ENCODE assay signal across 12 cellular contexts in the genomic region with DNA sequence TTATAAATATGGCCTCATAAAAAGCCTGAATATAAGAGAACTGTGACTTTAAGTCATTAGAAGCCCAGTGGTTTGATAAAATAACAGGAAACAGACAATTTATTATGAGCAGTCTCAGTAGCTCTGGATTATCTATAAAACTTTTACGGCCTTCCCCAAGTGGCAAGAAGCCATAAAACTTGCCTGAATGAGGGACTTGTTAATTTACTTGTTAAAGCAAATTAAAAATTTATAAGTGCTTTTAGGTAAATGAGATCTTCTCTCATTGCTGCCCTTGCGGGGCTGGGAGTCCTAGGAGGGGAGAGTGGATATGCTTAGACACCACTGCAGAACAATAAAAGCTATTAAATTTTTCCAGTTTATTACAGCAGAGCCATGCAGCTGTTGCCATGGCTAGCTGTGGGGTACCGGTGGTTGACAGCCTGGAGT.
DNase-seq lines count a peak whose midpoint lies in the region; ATAC-seq and TF ChIP-seq lines count a peak whose summit lies in the region.
"Had no signal": no experiment of that assay in that cellular context is flagged by ENCODE, and none has a peak within 500 bp of the region (broad histone marks: within the 10 kb centered on the region; RNA-seq: fewer than 3 reads in every experiment).

No MANE protein-coding gene starts in this region.

- H3K27me3 Mint-ChIP-seq in nephron (ENCODE audit: low read depth), result no peaks in the 10 kb centered on the region

- peaks cover 57% of the 10 kb centered on the region for H3K4me1 Mint-ChIP-seq in nephron

- no peaks in the 10 kb centered on the region for H3K9me3 Mint-ChIP-seq in nephron

- DNase-seq in NCI-H1417 (lab: John Stamatoyannopoulos, UW) (peak; percentile 36 to 83 (median 41)), NCI-H1417 treated with DMSO at 0.1 percent for 48 hours (lab: John Stamatoyannopoulos, UW) (no peak), LNCaP clone FGC (ENCODE audit: low read depth) (peak; percentile 28), NCI-H69 (lab: John Stamatoyannopoulos, UW) (peak; percentile 76)
- DNase-seq: activated effector memory CD4-positive, alpha-beta T cell treated with Interleukin-2 at 50 U/mL for 16 hours; left cardiac atrium; stimulated activated CD4-positive, alpha-beta T cell treated with anti-CD3 and anti-CD28 coated beads, Interleukin-2, amount 100 ng/mL, for 24 hours had no signal

- TF ChIP-seq CTCF in LNCaP clone FGC (IDR thresholded peaks at IDR 0.05; ENCODE audit: control insufficient read depth, extremely low read depth, insufficient read depth) (no peak), nephron (IDR thresholded peaks at IDR 0.05; ENCODE audit: unreplicated experiment in 3 of 3) (no peak)

- no peak for ATAC-seq in HG02763 (IDR thresholded peaks at IDR 0.05; ENCODE audit: unreplicated experiment)
- no peak for ATAC-seq in GM18870 (IDR thresholded peaks at IDR 0.05; ENCODE audit: unreplicated experiment)
- no peak for ATAC-seq in HG03097 (IDR thresholded peaks at IDR 0.05; ENCODE audit: low FRiP score, unreplicated experiment)

- no peaks in the 10 kb centered on the region for H3K36me3 Mint-ChIP-seq in nephron (ENCODE audit: low read depth)

- peak overlapping the region in 1 of 3 experiments; percentile 12 for H3K4me3 Mint-ChIP-seq in nephron

- no peak overlapping the region for H3K4me3 ChIP-seq in LNCaP clone FGC (ENCODE audit: low read depth, low read length)
- H3K4me3 ChIP-seq: SJSA1 had no signal

- peak overlapping the region; percentile 39 to 82 (median 82) for H3K27ac Mint-ChIP-seq in nephron
